ENCODE assay signal across 15 cellular contexts in genomic region chr4:3786196-3786869, GRCh38. TPM values are rescaled to one million over a fixed set of nuclear protein-coding genes. Genes with fewer than 3 reads are reported as not detected.
DNase-seq lines count a peak whose midpoint lies in the region; ATAC-seq, FAIRE-seq and TF ChIP-seq lines count a peak whose summit lies in the region.
"Had no signal": no experiment of that assay in that cellular context is flagged by ENCODE, and none has a peak within 500 bp of the region (broad histone marks: within the 10 kb centered on the region; RNA-seq: fewer than 3 reads in every experiment).

No MANE protein-coding gene starts in this region.

- intact Hi-C loops in IMR-90 (cut with micrococcal nuclease): no loop called here
- intact Hi-C loops in right lobe of liver (cut with DNase I): loop anchor here in 1 of 2 donors (5.0 kb wide), 1 partner anchor 41 kb away; no protein-coding TSS in a partner anchor
- intact Hi-C loops in natural killer cell (cut with micrococcal nuclease): no loop called here

- no peak overlapping the region for H4K91ac ChIP-seq in IMR-90 (ENCODE audit: insufficient read depth, low read depth, low read length)

- no peak for TF ChIP-seq POLR2A in IMR-90 (IDR thresholded peaks at IDR 0.05; ENCODE audit: low read depth, low read length)
- no peak for TF ChIP-seq POLR2A in right lobe of liver (IDR thresholded peaks at IDR 0.05)
- TF ChIP-seq POLR2A in suprapubic skin (IDR thresholded peaks at IDR 0.05): no peak
- TF ChIP-seq POLR2A in H54 (IDR thresholded peaks at IDR 0.05; ENCODE audit: low read depth, low read length): no peak

- no peak for FAIRE-seq in H54 (lab: Jason Lieb, UNC)
- FAIRE-seq: GM12892, keratinocyte had no signal

- no peak overlapping the region for H3K27ac Mint-ChIP-seq in natural killer cell
- H3K27ac Mint-ChIP-seq: CD8-positive, alpha-beta memory T cell had no signal

- H2BK20ac ChIP-seq in IMR-90 (ENCODE audit: low read depth, low read length): no peak overlapping the region

- 42% methylated on average over 6 of the region's 13 CpGs; no CpG with 5 or more reads in 1 of the 2 experiments for WGBS in IMR-90 (ENCODE audit: extremely low coverage in 2 of 2, insufficient read length in 1 of 2), 2 experiments
- WGBS in right lobe of liver (ENCODE audit: insufficient coverage, low coverage, low lambda C conversion rate, missing lambda C conversion rate): 56% methylated on average over 4 of the region's 13 CpGs
- 66% methylated on average over 13 of the region's 13 CpGs for WGBS in suprapubic skin

- H4K5ac ChIP-seq in IMR-90 (ENCODE audit: low read depth, low read length): no peak overlapping the region

- dilution Hi-C loops in IMR-90 (cut with HindIII; ENCODE audit: low sequenced_read_pairs, unreplicated experiment): no loop called here

- H3K23ac ChIP-seq in IMR-90 (ENCODE audit: low read depth, low read length): no peak overlapping the region

- TF ChIP-seq CTCF in IMR-90 (conservative IDR thresholded peaks at IDR 0.05; ENCODE audit: low read depth, low read length) (no peak), right lobe of liver (IDR thresholded peaks at IDR 0.05) (peak; percentile 53 to 74 (median 66)), natural killer cell (IDR thresholded peaks at IDR 0.05) (no peak), suprapubic skin (IDR thresholded peaks at IDR 0.05) (no peak)

- no peak overlapping the region for H3K14ac ChIP-seq in IMR-90 (replicated peaks; ENCODE audit: low read depth, low read length)

- no peaks in the 10 kb centered on the region for H3K9me3 Mint-ChIP-seq in natural killer cell
- H3K9me3 Mint-ChIP-seq: CD8-positive, alpha-beta memory T cell had no signal

- H3K9me1 ChIP-seq in IMR-90 (ENCODE audit: insufficient read depth, low read length): no peaks in the 10 kb centered on the region

- CTCF ChIA-PET in IMR-90 (lab: Yijun Ruan, JAX): no interaction called here

- peaks cover 10 to 11% of the 10 kb centered on the region in 2 donors for H3K27me3 Mint-ChIP-seq in natural killer cell (ENCODE audit: low read depth in 2 of 2)

- H3K4me1 ChIP-seq in IMR-90 (ENCODE audit: control insufficient read depth, insufficient read depth, low read length) (no peaks in the 10 kb centered on the region), right lobe of liver (peaks cover 0 to 32% (median 11%) of the 10 kb centered on the region in 4 donors), suprapubic skin (no peaks in the 10 kb centered on the region)
- H3K4me1 ChIP-seq: prostate gland, uterus had no signal

- DNase-seq in ACHN (peak; percentile 44), IMR-90 (no peak), astrocyte of the hippocampus (ENCODE audit: low read depth, low spot score) (peak; percentile 52), right lobe of liver (peak; percentile 90 to 94 (median 93)), natural killer cell (no peak), suprapubic skin (ENCODE audit: low spot score in 2 of 2) (no peak), H54 (ENCODE audit: insufficient read length, low spot score) (no peak)
- DNase-seq: CD8-positive, alpha-beta memory T cell; NCI-H2227 treated with DMSO at 0.1 percent for 48 hours; uterus had no signal

- no peak overlapping the region for H2AK9ac ChIP-seq in IMR-90 (replicated peaks; ENCODE audit: low read depth, low read length, poor library complexity)

- no peak overlapping the region for H2BK5ac ChIP-seq in IMR-90 (ENCODE audit: low read depth, low read length, poor library complexity, severe bottlenecking)

- BruUV-seq in IMR-90 (replicated peaks; lab: Mats Ljungman, UMichigan): no TSS peak

- no peak overlapping the region for H2BK15ac ChIP-seq in IMR-90 (ENCODE audit: low read depth, low read length)

- ATAC-seq in IMR-90 (ENCODE audit: low read depth) (peak; percentile 27), right lobe of liver (peak; percentile 95 to 98 (median 96)), natural killer cell (no peak), HG02981 (IDR thresholded peaks at IDR 0.05; ENCODE audit: unreplicated experiment) (no peak)

- no peak overlapping the region for H3K4me3 Mint-ChIP-seq in natural killer cell
- H3K4me3 Mint-ChIP-seq: CD8-positive, alpha-beta memory T cell had no signal

- POLR2A ChIA-PET in IMR-90 (lab: Charles Lee; ENCODE audit: unreplicated experiment): no interaction called here

- H3K56ac ChIP-seq in IMR-90 (ENCODE audit: extremely low read depth, insufficient read depth, low read length): no peak overlapping the region

- no peaks in the 10 kb centered on the region for H3K4me1 Mint-ChIP-seq in natural killer cell
- H3K4me1 Mint-ChIP-seq: CD8-positive, alpha-beta memory T cell had no signal

- TF ChIP-seq EP300 in suprapubic skin (IDR thresholded peaks at IDR 0.05): no peak

- H4K20me1 ChIP-seq in IMR-90 (ENCODE audit: insufficient read depth, low read length): no peaks in the 10 kb centered on the region

- no peak overlapping the region for H3K4ac ChIP-seq in IMR-90 (ENCODE audit: low read depth, low read length)

- H3K36me3 ChIP-seq in IMR-90 (ENCODE audit: control insufficient read depth, insufficient read depth, low read length) (no peaks in the 10 kb centered on the region), right lobe of liver (no peaks in the 10 kb centered on the region), suprapubic skin (no peaks in the 10 kb centered on the region)
- H3K36me3 ChIP-seq: prostate gland, uterus had no signal

- no peak overlapping the region for H2AFZ ChIP-seq in IMR-90 (replicated peaks; ENCODE audit: low read length, poor library complexity)

- H3K27me3 ChIP-seq in IMR-90 (ENCODE audit: control insufficient read depth, insufficient read depth, low read length) (peaks cover 8% of the 10 kb centered on the region; the same call in 1 of the 2 replicates), right lobe of liver (no peaks in the 10 kb centered on the region), suprapubic skin (peaks cover 40% of the 10 kb centered on the region)
- H3K27me3 ChIP-seq: uterus had no signal

- no peaks in the 10 kb centered on the region for H3K79me1 ChIP-seq in IMR-90 (ENCODE audit: low read depth in 1 of 2, low read length in 2 of 2)

- no peak overlapping the region for H3K9ac ChIP-seq in IMR-90 (ENCODE audit: low read depth, low read length)

- in situ Hi-C loops in ACHN (cut with HindIII; ENCODE audit: low pct_ligation_motif_present, low pct_unique_long_range_greater_than_20kb, low sequenced_read_pairs) (no loop called here), IMR-90 (cut with MboI; ENCODE audit: low sequenced_read_pairs) (no loop called here)

- no peaks in the 10 kb centered on the region; the same call in 1 of the 2 replicates for H3K9me3 ChIP-seq in IMR-90 (ENCODE audit: control insufficient read depth, insufficient read depth, low read length)
- no peaks in the 10 kb centered on the region for H3K9me3 ChIP-seq in right lobe of liver
- H3K9me3 ChIP-seq in suprapubic skin: no peaks in the 10 kb centered on the region
- H3K9me3 ChIP-seq: prostate gland, uterus had no signal

- H3K36me3 Mint-ChIP-seq in natural killer cell: no peaks in the 10 kb centered on the region
- H3K36me3 Mint-ChIP-seq: CD8-positive, alpha-beta memory T cell had no signal

- no peak for TF ChIP-seq RAD21 in IMR-90 (IDR thresholded peaks at IDR 0.05; ENCODE audit: low read length)

- no peak overlapping the region for H3K18ac ChIP-seq in IMR-90 (ENCODE audit: low read depth, low read length)

- no peak overlapping the region for H3K4me2 ChIP-seq in IMR-90 (ENCODE audit: low read depth, low read length)

- no peak overlapping the region for H2AK5ac ChIP-seq in IMR-90 (ENCODE audit: low read depth, low read length)

- H3K27ac ChIP-seq in IMR-90 (ENCODE audit: insufficient read depth, low read length): no peak overlapping the region
- H3K27ac ChIP-seq in right lobe of liver: no peak overlapping the region
- H3K27ac ChIP-seq in suprapubic skin: no peak overlapping the region
- H3K27ac ChIP-seq: prostate gland, uterus had no signal

- H3K4me3 ChIP-seq in IMR-90 (ENCODE audit: insufficient read depth, low read depth, low read length) (no peak overlapping the region), right lobe of liver (no peak overlapping the region), suprapubic skin (no peak overlapping the region)
- H3K4me3 ChIP-seq: prostate gland, uterus had no signal

- no peak overlapping the region for H4K8ac ChIP-seq in IMR-90 (ENCODE audit: low read depth in 2 of 2, low read length in 2 of 2)

- no peak overlapping the region for H2BK120ac ChIP-seq in IMR-90 (ENCODE audit: low read depth, low read length)

TF ChIP-seq in IMR-90, 13 proteins besides CTCF, POLR2A, EP300 and RAD21 (continues in another document):
- no peak for TF ChIP-seq CHD1 (IDR thresholded peaks at IDR 0.05; ENCODE audit: low read depth, low read length)
- TF ChIP-seq RCOR1 (IDR thresholded peaks at IDR 0.05; ENCODE audit: insufficient replicate concordance, low read length): no peak
- TF ChIP-seq MAFK (IDR thresholded peaks at IDR 0.05; ENCODE audit: low read depth, low read length): no peak
- TF ChIP-seq NFE2L2 (IDR thresholded peaks at IDR 0.05; ENCODE audit: low read depth, low read length): no peak
- no peak for TF ChIP-seq MXI1 (IDR thresholded peaks at IDR 0.05; ENCODE audit: borderline replicate concordance, low read depth, low read length)
- TF ChIP-seq SMC3 (IDR thresholded peaks at IDR 0.05; ENCODE audit: low read depth, low read length): no peak
- TF ChIP-seq BHLHE40 (IDR thresholded peaks at IDR 0.05; ENCODE audit: low read depth, low read length): no peak
- TF ChIP-seq FOS (IDR thresholded peaks at IDR 0.05; ENCODE audit: low read depth, low read length): no peak
- no peak for TF ChIP-seq USF2 (IDR thresholded peaks at IDR 0.05; ENCODE audit: low read depth, low read length)

RNA-seq across cellular contexts. Expression of gene ADRA2C, which starts 20.1 kb away (rescaled TPM):
- total RNA-seq in IMR-90 (2012; rRNA removed) (under 0.01 and 0.28 TPM in 2 replicates), right lobe of liver (under 1 TPM in 5 of 6 experiments, not detected in 1; 0.17 to 0.81 (median 0.65) TPM), natural killer cell (not detected), suprapubic skin (1 to 10 TPM; 2.6 to 5.3 (median 4.0) TPM)
- polyA plus RNA-seq in IMR-90 (2012; rRNA removed): 0.14 and 0.36 TPM in 2 replicates
- polyA plus RNA-seq in IMR-90 (2012; cell fraction: cytosol; rRNA removed): 0.10 and 0.22 TPM in 2 replicates
- polyA plus RNA-seq in IMR-90 (2012; cell fraction: nucleus; rRNA removed; ENCODE audit: low replicate concordance): 0.18 and 0.37 TPM in 2 replicates
- total RNA-seq: CD8-positive, alpha-beta memory T cell; T-helper 1 cell treated with Interleukin-12 subunit alpha and Interleukin-12 subunit beta and Interleukin-4 antibody, amounts not matched to agents 30 ng/mL and 1 ng/mL, for 36 hours had no signal
- polyA plus RNA-seq: CD8-positive, alpha-beta memory T cell had no signal

Comparison
In these comparisons a context has a peak if more than half of its experiments do, and no peak if none do; other contexts are left out.
1. DNase-seq: peak in ACHN (single experiment), astrocyte of the hippocampus (single experiment) and right lobe of liver (3 of 3); none in IMR-90 (single experiment), natural killer cell (single experiment), suprapubic skin (0 of 2) and H54 (single experiment).
2. ATAC-seq: peak in IMR-90 (single experiment) and right lobe of liver (4 of 4); none in natural killer cell (0 of 3) and HG02981 (single experiment).
3. CTCF ChIP-seq: peak in right lobe of liver (4 of 4); none in IMR-90 (single experiment), natural killer cell (single experiment) and suprapubic skin (0 of 2).